Comparison of ENCODE assay signal across 8 cellular contexts in genomic region chr20:51767867-51768758, GRCh38. TPM values are rescaled to one million over a fixed set of nuclear protein-coding genes. Genes with fewer than 3 reads are reported as not detected.
DNase-seq lines count a peak whose midpoint lies in the region; ATAC-seq lines count a peak whose summit lies in the region.

Gene ATP9A (minus strand): TSS chr20:51768390. CDS start chr20:51768369, 21 bp downstream.

- intact Hi-C loops in activated T-helper 2 cell treated with anti-CD3 and anti-CD28 coated beads, Interferon-gamma antibody, Interleukin-2, Interleukin-4, amounts not matched to agents 10 μg/mL and 5 μg/mL and 100 μg/mL, durations not matched to agents 14 hours and 24 hours and 36 hours (cut with micrococcal nuclease) = loop anchor here (1.0 to 5.0 kb wide), 4 partner anchors 34 to 71 kb away; partner anchors contain the start of gene SALL4
- intact Hi-C loops in Right ventricle myocardium inferior (cut with DNase I) = no loop called here

- DNase-seq in activated T-cell treated with anti-CD3 and anti-CD28 coated beads, Interleukin-2, amount 50 U/mL, for 72 hours = peak; percentile 4 to 10
- DNase-seq in activated T-cell treated with anti-CD3 and anti-CD28 coated beads for 4 hours (no peak), Right ventricle myocardium inferior (ENCODE audit: missing footprints) (no peak), nucleus accumbens (lab: John Stamatoyannopoulos, UW) (peak in 30 of 56 donors; percentile 12 to 60 (median 35))
- no peak for DNase-seq in activated T-helper 2 cell treated with anti-CD3 and anti-CD28 coated beads, Interferon-gamma antibody, Interleukin-2, Interleukin-4, amounts not matched to agents 10 μg/mL and 5 μg/mL and 100 μg/mL, durations not matched to agents 14 hours and 24 hours and 36 hours (ENCODE audit: low spot score)

- peaks cover 2 to 5% of the 10 kb centered on the region in 2 donors for H3K36me3 Mint-ChIP-seq in activated T-cell treated with anti-CD3 and anti-CD28 coated beads, Interleukin-2, amount 50 U/mL, for 72 hours (ENCODE audit: insufficient read depth in 2 of 2)
- H3K36me3 Mint-ChIP-seq in activated T-helper 2 cell treated with anti-CD3 and anti-CD28 coated beads, Interferon-gamma antibody, Interleukin-2, Interleukin-4, amounts not matched to agents 10 μg/mL and 5 μg/mL and 100 μg/mL, durations not matched to agents 14 hours and 24 hours and 36 hours (ENCODE audit: low read depth) = no peaks in the 10 kb centered on the region

- peak; percentile 4 to 16 for ATAC-seq in activated T-cell treated with anti-CD3 and anti-CD28 coated beads, Interleukin-2, amount 50 U/mL, for 72 hours (replicated peaks in 1 of 2)
- ATAC-seq in Right ventricle myocardium inferior (peak; percentile 52), HG03442 (IDR thresholded peaks at IDR 0.05; ENCODE audit: unreplicated experiment) (no peak), HG03432 (IDR thresholded peaks at IDR 0.05; ENCODE audit: unreplicated experiment) (no peak), HG03045 (IDR thresholded peaks at IDR 0.05; ENCODE audit: unreplicated experiment) (no peak)

- H3K9me3 Mint-ChIP-seq in activated T-cell treated with anti-CD3 and anti-CD28 coated beads, Interleukin-2, amount 50 U/mL, for 72 hours = no peaks in the 10 kb centered on the region
- no peaks in the 10 kb centered on the region for H3K9me3 Mint-ChIP-seq in activated T-helper 2 cell treated with anti-CD3 and anti-CD28 coated beads, Interferon-gamma antibody, Interleukin-2, Interleukin-4, amounts not matched to agents 10 μg/mL and 5 μg/mL and 100 μg/mL, durations not matched to agents 14 hours and 24 hours and 36 hours

- no peak within 1 kb of the TSS for H3K27ac Mint-ChIP-seq in activated T-cell treated with anti-CD3 and anti-CD28 coated beads, Interleukin-2, amount 50 U/mL, for 72 hours
- peak within 1 kb of the TSS; percentile 53 for H3K27ac Mint-ChIP-seq in activated T-helper 2 cell treated with anti-CD3 and anti-CD28 coated beads, Interferon-gamma antibody, Interleukin-2, Interleukin-4, amounts not matched to agents 10 μg/mL and 5 μg/mL and 100 μg/mL, durations not matched to agents 14 hours and 24 hours and 36 hours

- H3K4me1 Mint-ChIP-seq in activated T-cell treated with anti-CD3 and anti-CD28 coated beads, Interleukin-2, amount 50 U/mL, for 72 hours (ENCODE audit: low read depth) = peaks cover 9% of the 10 kb centered on the region
- peaks cover 7% of the 10 kb centered on the region for H3K4me1 Mint-ChIP-seq in activated T-helper 2 cell treated with anti-CD3 and anti-CD28 coated beads, Interferon-gamma antibody, Interleukin-2, Interleukin-4, amounts not matched to agents 10 μg/mL and 5 μg/mL and 100 μg/mL, durations not matched to agents 14 hours and 24 hours and 36 hours (ENCODE audit: low read depth)

- H3K27me3 Mint-ChIP-seq in activated T-cell treated with anti-CD3 and anti-CD28 coated beads, Interleukin-2, amount 50 U/mL, for 72 hours (ENCODE audit: low read depth) = peaks cover 42% of the 10 kb centered on the region
- peaks cover 38% of the 10 kb centered on the region for H3K27me3 Mint-ChIP-seq in activated T-helper 2 cell treated with anti-CD3 and anti-CD28 coated beads, Interferon-gamma antibody, Interleukin-2, Interleukin-4, amounts not matched to agents 10 μg/mL and 5 μg/mL and 100 μg/mL, durations not matched to agents 14 hours and 24 hours and 36 hours (ENCODE audit: low read depth)

- peak within 1 kb of the TSS; percentile 78 to 79 for H3K4me3 Mint-ChIP-seq in activated T-cell treated with anti-CD3 and anti-CD28 coated beads, Interleukin-2, amount 50 U/mL, for 72 hours
- peak within 1 kb of the TSS; percentile 72 for H3K4me3 Mint-ChIP-seq in activated T-helper 2 cell treated with anti-CD3 and anti-CD28 coated beads, Interferon-gamma antibody, Interleukin-2, Interleukin-4, amounts not matched to agents 10 μg/mL and 5 μg/mL and 100 μg/mL, durations not matched to agents 14 hours and 24 hours and 36 hours (ENCODE audit: low read depth)

RNA-seq across cellular contexts. Expression of gene ATP9A, which starts in this region (rescaled TPM):
- total RNA-seq in activated T-cell treated with anti-CD3 and anti-CD28 coated beads, Interleukin-2, amount 50 U/mL, for 72 hours = 1 to 10 TPM; 1.3 to 3.8 TPM
- 22.1 and 22.7 TPM in 2 replicates for total RNA-seq in activated T-helper 2 cell treated with anti-CD3 and anti-CD28 coated beads, Interferon-gamma antibody, Interleukin-2, Interleukin-4, amounts not matched to agents 10 μg/mL and 5 μg/mL and 100 μg/mL, durations not matched to agents 14 hours and 24 hours and 36 hours
- total RNA-seq in Right ventricle myocardium inferior = 21.2 TPM

Comparison
In these comparisons a context has a peak if more than half of its experiments do, and no peak if none do; other contexts are left out.
1. DNase-seq: peak in activated T-cell treated with anti-CD3 and anti-CD28 coated beads, Interleukin-2, amount 50 U/mL, for 72 hours (2 of 2) and nucleus accumbens (30 of 56); none in activated T-cell treated with anti-CD3 and anti-CD28 coated beads for 4 hours (single experiment), activated T-helper 2 cell treated with anti-CD3 and anti-CD28 coated beads, Interferon-gamma antibody, Interleukin-2, Interleukin-4, amounts not matched to agents 10 μg/mL and 5 μg/mL and 100 μg/mL, durations not matched to agents 14 hours and 24 hours and 36 hours (single experiment) and Right ventricle myocardium inferior (single experiment).
2. ATAC-seq: peak in activated T-cell treated with anti-CD3 and anti-CD28 coated beads, Interleukin-2, amount 50 U/mL, for 72 hours (2 of 2) and Right ventricle myocardium inferior (single experiment); none in HG03442 (single experiment), HG03432 (single experiment) and HG03045 (single experiment).